ENCODE assay signal across 1 cellular context in genomic region chr12:79548525-79548924, GRCh38.
TF ChIP-seq lines count a peak whose summit lies in the region.

No MANE protein-coding gene starts in this region.

TF ChIP-seq in WTC11, 78 proteins besides CTCF, POLR2A, EP300 and RAD21 (continued from another document):
- no peak for TF ChIP-seq AFF4 (CRISPR knock-in tag; IDR thresholded peaks at IDR 0.05; ENCODE audit: borderline replicate concordance)
- no peak for TF ChIP-seq ZNF219 (CRISPR knock-in tag; IDR thresholded peaks at IDR 0.05; ENCODE audit: borderline replicate concordance)
- TF ChIP-seq CREB1 (CRISPR knock-in tag; IDR thresholded peaks at IDR 0.05) = no peak
- no peak for TF ChIP-seq ZNF671 (CRISPR knock-in tag; IDR thresholded peaks at IDR 0.05)
- peak; percentile 6; the same call in 1 of the 2 replicates for TF ChIP-seq PRRX2 (CRISPR knock-in tag; IDR thresholded peaks at IDR 0.05)
- TF ChIP-seq ZNF232 (CRISPR knock-in tag; IDR thresholded peaks at IDR 0.05) = no peak
- TF ChIP-seq GTF2I (CRISPR knock-in tag; conservative IDR thresholded peaks at IDR 0.05) = 0 out of 2 replicates have a peak, but pooled peaks have one; percentile 15
- TF ChIP-seq ZNF425 (CRISPR knock-in tag; conservative IDR thresholded peaks at IDR 0.05) = no peak
- no peak for TF ChIP-seq TEAD1 (CRISPR knock-in tag; IDR thresholded peaks at IDR 0.05)
- TF ChIP-seq SMAD4 (CRISPR knock-in tag; IDR thresholded peaks at IDR 0.05) = no peak
- no peak for TF ChIP-seq ZNF532 (CRISPR knock-in tag; IDR thresholded peaks at IDR 0.05; ENCODE audit: borderline replicate concordance)
